1 cellular context compared by ENCODE assay signal in genomic region chr1:180935326-180936109, GRCh38.
TF ChIP-seq lines count a peak whose summit lies in the region.

No MANE protein-coding gene starts in this region.

TF ChIP-seq in HepG2, 621 proteins besides CTCF, POLR2A, EP300 and RAD21 (continued from another document and continues in another):
- TF ChIP-seq, protein P1, sequence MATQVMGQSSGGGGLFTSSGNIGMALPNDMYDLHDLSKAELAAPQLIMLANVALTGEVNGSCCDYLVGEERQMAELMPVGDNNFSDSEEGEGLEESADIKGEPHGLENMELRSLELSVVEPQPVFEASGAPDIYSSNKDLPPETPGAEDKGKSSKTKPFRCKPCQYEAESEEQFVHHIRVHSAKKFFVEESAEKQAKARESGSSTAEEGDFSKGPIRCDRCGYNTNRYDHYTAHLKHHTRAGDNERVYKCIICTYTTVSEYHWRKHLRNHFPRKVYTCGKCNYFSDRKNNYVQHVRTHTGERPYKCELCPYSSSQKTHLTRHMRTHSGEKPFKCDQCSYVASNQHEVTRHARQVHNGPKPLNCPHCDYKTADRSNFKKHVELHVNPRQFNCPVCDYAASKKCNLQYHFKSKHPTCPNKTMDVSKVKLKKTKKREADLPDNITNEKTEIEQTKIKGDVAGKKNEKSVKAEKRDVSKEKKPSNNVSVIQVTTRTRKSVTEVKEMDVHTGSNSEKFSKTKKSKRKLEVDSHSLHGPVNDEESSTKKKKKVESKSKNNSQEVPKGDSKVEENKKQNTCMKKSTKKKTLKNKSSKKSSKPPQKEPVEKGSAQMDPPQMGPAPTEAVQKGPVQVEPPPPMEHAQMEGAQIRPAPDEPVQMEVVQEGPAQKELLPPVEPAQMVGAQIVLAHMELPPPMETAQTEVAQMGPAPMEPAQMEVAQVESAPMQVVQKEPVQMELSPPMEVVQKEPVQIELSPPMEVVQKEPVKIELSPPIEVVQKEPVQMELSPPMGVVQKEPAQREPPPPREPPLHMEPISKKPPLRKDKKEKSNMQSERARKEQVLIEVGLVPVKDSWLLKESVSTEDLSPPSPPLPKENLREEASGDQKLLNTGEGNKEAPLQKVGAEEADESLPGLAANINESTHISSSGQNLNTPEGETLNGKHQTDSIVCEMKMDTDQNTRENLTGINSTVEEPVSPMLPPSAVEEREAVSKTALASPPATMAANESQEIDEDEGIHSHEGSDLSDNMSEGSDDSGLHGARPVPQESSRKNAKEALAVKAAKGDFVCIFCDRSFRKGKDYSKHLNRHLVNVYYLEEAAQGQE (IDR thresholded peaks at IDR 0.05; ENCODE audit: borderline replicate concordance in 1 of 2, low read depth in 1 of 2, low read length in 2 of 2), result peak in 1 of 2 experiments; percentile 24; a peak in 1 of 4 replicates
- TF ChIP-seq ZMYM4 (CRISPR knock-in tag; IDR thresholded peaks at IDR 0.05) (peak; percentile 51; the same call in 1 of the 2 replicates), ZNF83 (CRISPR knock-in tag; IDR thresholded peaks at IDR 0.05; ENCODE audit: borderline replicate concordance) (peak; percentile 80; the same call in 1 of the 2 replicates), ZNF224 (CRISPR knock-in tag; IDR thresholded peaks at IDR 0.05) (peak; percentile 65; the same call in 1 of the 2 replicates), ZNF232 (CRISPR knock-in tag; IDR thresholded peaks at IDR 0.05; ENCODE audit: borderline replicate concordance) (0 out of 2 replicates have a peak, but pooled peaks have one; percentile 33), ZNF777 (CRISPR knock-in tag; IDR thresholded peaks at IDR 0.05) (peak; percentile 42; the same call in 1 of the 2 replicates), SOX5 (CRISPR knock-in tag; IDR thresholded peaks at IDR 0.05; ENCODE audit: borderline replicate concordance) (peak; percentile 21; the same call in 1 of the 2 replicates), ZNF598 (CRISPR knock-in tag; IDR thresholded peaks at IDR 0.05; ENCODE audit: borderline replicate concordance) (peak; percentile 7; the same call in 1 of the 2 replicates), MYC (CRISPR knock-in tag; IDR thresholded peaks at IDR 0.05; ENCODE audit: borderline replicate concordance) (peak; percentile 64), SOX13 (IDR thresholded peaks at IDR 0.05) (no peak), SOX13 (CRISPR knock-in tag; conservative IDR thresholded peaks at IDR 0.05 in 1 of 2, IDR thresholded peaks at IDR 0.05 in 1 of 2) (peak in 1 of 2 experiments; percentile 43; a peak in 1 of 4 replicates), TFDP1 (CRISPR knock-in tag; IDR thresholded peaks at IDR 0.05; ENCODE audit: borderline replicate concordance) (peak; percentile 62; the same call in 1 of the 2 replicates), ZNF235 (CRISPR knock-in tag; IDR thresholded peaks at IDR 0.05; ENCODE audit: borderline replicate concordance) (no peak), SRY (CRISPR knock-in tag; IDR thresholded peaks at IDR 0.05) (0 out of 2 replicates have a peak, but pooled peaks have one; percentile 48), KDM2A (CRISPR knock-in tag; IDR thresholded peaks at IDR 0.05; ENCODE audit: borderline replicate concordance, low read depth) (peak; percentile 63; the same call in 1 of the 2 replicates), ZNF639 (CRISPR knock-in tag; conservative IDR thresholded peaks at IDR 0.05) (no peak), HDAC2 (CRISPR knock-in tag; IDR thresholded peaks at IDR 0.05) (peak; percentile 61), ZBTB4 (CRISPR knock-in tag; IDR thresholded peaks at IDR 0.05; ENCODE audit: borderline replicate concordance) (peak; percentile 74; the same call in 1 of the 2 replicates), HNRNPL (IDR thresholded peaks at IDR 0.05; ENCODE audit: low read depth, low read length) (peak; percentile 73; the same call in 1 of the 2 replicates), ZNF180 (CRISPR knock-in tag; IDR thresholded peaks at IDR 0.05; ENCODE audit: borderline replicate concordance, low read depth) (no peak), HOXA5 (CRISPR knock-in tag; IDR thresholded peaks at IDR 0.05) (no peak), LCORL (IDR thresholded peaks at IDR 0.05) (no peak), LCORL (CRISPR knock-in tag; IDR thresholded peaks at IDR 0.05) (peak; percentile 78), TBX2 (CRISPR knock-in tag; IDR thresholded peaks at IDR 0.05; ENCODE audit: borderline replicate concordance) (peak; percentile 44; the same call in 1 of the 2 replicates), GABPB1 (CRISPR knock-in tag; IDR thresholded peaks at IDR 0.05) (peak; percentile 45), HDAC1 (CRISPR knock-in tag; IDR thresholded peaks at IDR 0.05) (peak; percentile 61), ZNF839 (CRISPR knock-in tag; IDR thresholded peaks at IDR 0.05; ENCODE audit: borderline replicate concordance) (peak; percentile 30; the same call in 1 of the 2 replicates), ZNF768 (CRISPR knock-in tag; IDR thresholded peaks at IDR 0.05) (0 out of 2 replicates have a peak, but pooled peaks have one; percentile 10), DMAP1 (CRISPR knock-in tag; IDR thresholded peaks at IDR 0.05) (0 out of 2 replicates have a peak, but pooled peaks have one; percentile 50), ZMAT3 (CRISPR knock-in tag; conservative IDR thresholded peaks at IDR 0.05) (peak; percentile 52), PPARG (CRISPR knock-in tag; conservative IDR thresholded peaks at IDR 0.05) (peak; percentile 45; the same call in 1 of the 2 replicates), ZNF317 (CRISPR knock-in tag; IDR thresholded peaks at IDR 0.05) (no peak), ZNF343 (CRISPR knock-in tag; IDR thresholded peaks at IDR 0.05) (no peak; the same call in 1 of the 2 replicates), HNRNPLL (IDR thresholded peaks at IDR 0.05; ENCODE audit: low read depth, low read length, poor library complexity, severe bottlenecking) (peak; percentile 42), MLX (CRISPR knock-in tag; IDR thresholded peaks at IDR 0.05) (no peak), GATAD1 (CRISPR knock-in tag; IDR thresholded peaks at IDR 0.05) (peak; percentile 47; the same call in 1 of the 2 replicates), POLR2AphosphoS5 (IDR thresholded peaks at IDR 0.05; ENCODE audit: low read depth, low read length) (peak; percentile 35), RXRB (CRISPR knock-in tag; IDR thresholded peaks at IDR 0.05; ENCODE audit: borderline replicate concordance) (peak; percentile 66), KDM6A (CRISPR knock-in tag; IDR thresholded peaks at IDR 0.05; ENCODE audit: low read depth) (peak; percentile 52; the same call in 1 of the 2 replicates), SMAD1 (CRISPR knock-in tag; IDR thresholded peaks at IDR 0.05; ENCODE audit: borderline replicate concordance, low read depth) (0 out of 2 replicates have a peak, but pooled peaks have one; percentile 65), ZNF414 (CRISPR knock-in tag; IDR thresholded peaks at IDR 0.05) (no peak)
- TF ChIP-seq, protein P2, sequence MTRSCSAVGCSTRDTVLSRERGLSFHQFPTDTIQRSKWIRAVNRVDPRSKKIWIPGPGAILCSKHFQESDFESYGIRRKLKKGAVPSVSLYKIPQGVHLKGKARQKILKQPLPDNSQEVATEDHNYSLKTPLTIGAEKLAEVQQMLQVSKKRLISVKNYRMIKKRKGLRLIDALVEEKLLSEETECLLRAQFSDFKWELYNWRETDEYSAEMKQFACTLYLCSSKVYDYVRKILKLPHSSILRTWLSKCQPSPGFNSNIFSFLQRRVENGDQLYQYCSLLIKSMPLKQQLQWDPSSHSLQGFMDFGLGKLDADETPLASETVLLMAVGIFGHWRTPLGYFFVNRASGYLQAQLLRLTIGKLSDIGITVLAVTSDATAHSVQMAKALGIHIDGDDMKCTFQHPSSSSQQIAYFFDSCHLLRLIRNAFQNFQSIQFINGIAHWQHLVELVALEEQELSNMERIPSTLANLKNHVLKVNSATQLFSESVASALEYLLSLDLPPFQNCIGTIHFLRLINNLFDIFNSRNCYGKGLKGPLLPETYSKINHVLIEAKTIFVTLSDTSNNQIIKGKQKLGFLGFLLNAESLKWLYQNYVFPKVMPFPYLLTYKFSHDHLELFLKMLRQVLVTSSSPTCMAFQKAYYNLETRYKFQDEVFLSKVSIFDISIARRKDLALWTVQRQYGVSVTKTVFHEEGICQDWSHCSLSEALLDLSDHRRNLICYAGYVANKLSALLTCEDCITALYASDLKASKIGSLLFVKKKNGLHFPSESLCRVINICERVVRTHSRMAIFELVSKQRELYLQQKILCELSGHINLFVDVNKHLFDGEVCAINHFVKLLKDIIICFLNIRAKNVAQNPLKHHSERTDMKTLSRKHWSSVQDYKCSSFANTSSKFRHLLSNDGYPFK (CRISPR knock-in tag; IDR thresholded peaks at IDR 0.05; ENCODE audit: borderline replicate concordance), result peak; percentile 39; the same call in 1 of the 2 replicates
- TF ChIP-seq, protein P3, sequence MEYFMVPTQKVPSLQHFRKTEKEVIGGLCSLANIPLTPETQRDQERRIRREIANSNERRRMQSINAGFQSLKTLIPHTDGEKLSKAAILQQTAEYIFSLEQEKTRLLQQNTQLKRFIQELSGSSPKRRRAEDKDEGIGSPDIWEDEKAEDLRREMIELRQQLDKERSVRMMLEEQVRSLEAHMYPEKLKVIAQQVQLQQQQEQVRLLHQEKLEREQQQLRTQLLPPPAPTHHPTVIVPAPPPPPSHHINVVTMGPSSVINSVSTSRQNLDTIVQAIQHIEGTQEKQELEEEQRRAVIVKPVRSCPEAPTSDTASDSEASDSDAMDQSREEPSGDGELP (IDR thresholded peaks at IDR 0.05; ENCODE audit: borderline replicate concordance, low read depth), result no peak; the same call in 1 of the 2 replicates
- TF ChIP-seq, protein P4, sequence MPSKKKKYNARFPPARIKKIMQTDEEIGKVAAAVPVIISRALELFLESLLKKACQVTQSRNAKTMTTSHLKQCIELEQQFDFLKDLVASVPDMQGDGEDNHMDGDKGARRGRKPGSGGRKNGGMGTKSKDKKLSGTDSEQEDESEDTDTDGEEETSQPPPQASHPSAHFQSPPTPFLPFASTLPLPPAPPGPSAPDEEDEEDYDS (CRISPR knock-in tag; IDR thresholded peaks at IDR 0.05), result peak; percentile 61; the same call in 1 of the 2 replicates
- TF ChIP-seq, protein P5, sequence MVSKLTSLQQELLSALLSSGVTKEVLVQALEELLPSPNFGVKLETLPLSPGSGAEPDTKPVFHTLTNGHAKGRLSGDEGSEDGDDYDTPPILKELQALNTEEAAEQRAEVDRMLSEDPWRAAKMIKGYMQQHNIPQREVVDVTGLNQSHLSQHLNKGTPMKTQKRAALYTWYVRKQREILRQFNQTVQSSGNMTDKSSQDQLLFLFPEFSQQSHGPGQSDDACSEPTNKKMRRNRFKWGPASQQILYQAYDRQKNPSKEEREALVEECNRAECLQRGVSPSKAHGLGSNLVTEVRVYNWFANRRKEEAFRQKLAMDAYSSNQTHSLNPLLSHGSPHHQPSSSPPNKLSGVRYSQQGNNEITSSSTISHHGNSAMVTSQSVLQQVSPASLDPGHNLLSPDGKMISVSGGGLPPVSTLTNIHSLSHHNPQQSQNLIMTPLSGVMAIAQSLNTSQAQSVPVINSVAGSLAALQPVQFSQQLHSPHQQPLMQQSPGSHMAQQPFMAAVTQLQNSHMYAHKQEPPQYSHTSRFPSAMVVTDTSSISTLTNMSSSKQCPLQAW (CRISPR knock-in tag; IDR thresholded peaks at IDR 0.05), result peak; percentile 58; the same call in 1 of the 2 replicates
